Comparison of ENCODE assay signal across 1 cellular context in the genomic region with DNA sequence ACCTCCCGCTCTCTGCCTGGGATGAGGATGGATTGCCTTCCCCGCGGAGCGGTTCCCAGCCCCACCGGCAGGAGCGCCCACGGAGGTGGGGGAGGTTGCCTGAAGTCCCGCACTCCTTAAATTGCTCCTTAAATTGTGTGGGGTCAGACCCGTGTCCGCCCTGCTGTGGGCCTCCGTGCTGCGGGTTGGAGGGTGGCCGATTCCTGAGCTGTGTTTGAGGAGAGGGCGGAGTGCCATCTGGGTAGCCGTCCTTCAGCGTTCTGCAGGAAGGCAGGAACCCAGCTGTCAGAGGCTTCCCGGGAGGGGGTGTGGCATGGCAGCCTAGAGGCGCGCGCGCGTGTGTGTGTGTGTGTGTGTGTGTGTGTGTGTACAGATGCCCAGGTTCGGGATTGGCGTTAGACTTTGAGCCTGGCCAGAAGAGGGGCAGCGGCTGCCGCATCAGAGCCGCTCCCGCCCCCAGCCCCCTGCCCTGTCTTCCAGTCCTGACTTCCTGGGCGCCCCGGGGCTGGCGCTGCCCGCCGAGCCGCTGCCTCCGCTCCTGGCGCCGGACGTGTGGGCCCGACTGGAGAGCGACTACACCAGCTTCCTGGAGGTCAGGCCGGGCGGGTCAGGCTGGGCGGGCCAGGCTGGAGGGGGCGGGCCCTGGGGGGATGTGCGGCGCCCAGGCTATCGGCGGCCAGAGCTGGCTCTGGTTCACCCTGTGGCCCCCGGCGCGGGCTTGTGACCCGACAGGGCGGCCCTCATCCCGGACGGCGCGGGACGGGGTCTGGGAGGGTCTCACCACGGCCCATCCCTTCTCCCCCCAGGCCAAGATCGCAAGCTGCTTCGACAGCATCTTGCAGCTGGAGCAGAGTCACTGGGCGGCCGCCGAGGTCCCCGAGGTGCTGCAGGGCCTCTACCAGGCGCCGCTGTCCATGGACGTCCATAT.
TF ChIP-seq lines count a peak whose summit lies in the region.

No MANE protein-coding gene starts in this region.

TF ChIP-seq in H1, 55 proteins besides CTCF, POLR2A, EP300 and RAD21:
- TF ChIP-seq RNF2 (IDR thresholded peaks at IDR 0.05; ENCODE audit: borderline replicate concordance, low read depth, low read length, missing control alignments, poor library complexity, severe bottlenecking) (peak; percentile 30), SP1 (IDR thresholded peaks at IDR 0.05; ENCODE audit: low read depth, low read length) (no peak)
- TF ChIP-seq, protein P1, sequence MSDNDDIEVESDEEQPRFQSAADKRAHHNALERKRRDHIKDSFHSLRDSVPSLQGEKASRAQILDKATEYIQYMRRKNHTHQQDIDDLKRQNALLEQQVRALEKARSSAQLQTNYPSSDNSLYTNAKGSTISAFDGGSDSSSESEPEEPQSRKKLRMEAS (IDR thresholded peaks at IDR 0.05): 0 out of 2 replicates have a peak, but pooled peaks have one; percentile 10
